ENCODE assay signal across 9 cellular contexts in genomic region chrX:15737957-15738685, GRCh38. TPM values are rescaled to one million over a fixed set of nuclear protein-coding genes. Genes with fewer than 3 reads are reported as not detected.
DNase-seq lines count a peak whose midpoint lies in the region; ATAC-seq, FAIRE-seq and TF ChIP-seq lines count a peak whose summit lies in the region.
"Had no signal": no experiment of that assay in that cellular context is flagged by ENCODE, and none has a peak within 500 bp of the region (broad histone marks: within the 10 kb centered on the region; RNA-seq: fewer than 3 reads in every experiment).

A gene with protein sequence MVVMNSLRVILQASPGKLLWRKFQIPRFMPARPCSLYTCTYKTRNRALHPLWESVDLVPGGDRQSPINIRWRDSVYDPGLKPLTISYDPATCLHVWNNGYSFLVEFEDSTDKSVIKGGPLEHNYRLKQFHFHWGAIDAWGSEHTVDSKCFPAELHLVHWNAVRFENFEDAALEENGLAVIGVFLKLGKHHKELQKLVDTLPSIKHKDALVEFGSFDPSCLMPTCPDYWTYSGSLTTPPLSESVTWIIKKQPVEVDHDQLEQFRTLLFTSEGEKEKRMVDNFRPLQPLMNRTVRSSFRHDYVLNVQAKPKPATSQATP (plus strand): TSS chrX:15738270. CDS start chrX:15750024, 11,754 bp downstream.

- peak within 1 kb of the TSS; percentile 94 for H3K27ac Mint-ChIP-seq in mesothelial cell of epicardium

- ATAC-seq in HG03066 (IDR thresholded peaks at IDR 0.05; ENCODE audit: low read depth, unreplicated experiment), result peak; percentile 87

- peak within 1 kb of the TSS; percentile 87 for H3K4me3 Mint-ChIP-seq in mesothelial cell of epicardium

- H3K9me3 Mint-ChIP-seq in mesothelial cell of epicardium, result no peaks in the 10 kb centered on the region

- DNase-seq in NCI-H82 (lab: John Stamatoyannopoulos, UW) (peak; percentile 2), NCI-H82 treated with DMSO at 0.1 percent for 48 hours (lab: John Stamatoyannopoulos, UW; ENCODE audit: unreplicated experiment) (no peak), NCI-H748 (lab: John Stamatoyannopoulos, UW; ENCODE audit: unreplicated experiment) (peak; percentile 89), mesothelial cell of epicardium (ENCODE audit: low spot score in 2 of 2, unreplicated experiment in 2 of 2) (peak; percentile 97 to 99)
- peak; percentile 93 for DNase-seq in activated CD8-positive, alpha-beta memory T cell treated with anti-CD3 and anti-CD28 coated beads, Interleukin-2, amount 50 U/mL, for 1 hour (ENCODE audit: extremely low read depth)
- DNase-seq in stimulated activated CD8-positive, alpha-beta memory T cell treated with anti-CD3 and anti-CD28 coated beads, Interleukin-15, amount 100 ng/mL, for 48 hours (ENCODE audit: low read depth in 2 of 2), result peak; percentile 88 to 93

- TF ChIP-seq CTCF in mesothelial cell of epicardium (IDR thresholded peaks at IDR 0.05; ENCODE audit: unreplicated experiment), result no peak

- peaks cover 7% of the 10 kb centered on the region for H3K36me3 Mint-ChIP-seq in mesothelial cell of epicardium

- peak; percentile 55 for FAIRE-seq in endometrium (lab: Jason Lieb, UNC)
- FAIRE-seq: A204.1 had no signal

- H3K27me3 Mint-ChIP-seq in mesothelial cell of epicardium (ENCODE audit: low read depth), result no peaks in the 10 kb centered on the region

- H3K4me1 Mint-ChIP-seq in mesothelial cell of epicardium, result peaks cover 33% of the 10 kb centered on the region

RNA-seq across cellular contexts. Expression of the gene that starts here (rescaled TPM):
- total RNA-seq in mesothelial cell of epicardium, result 24.0 to 25.3 TPM (median 24.7 TPM) in 3 replicates
